Comparison of ENCODE assay signal across 22 cellular contexts in genomic region chr1:33288976-33289857, GRCh38. TPM values are rescaled to one million over a fixed set of nuclear protein-coding genes. Genes with fewer than 3 reads are reported as not detected.
DNase-seq lines count a peak whose midpoint lies in the region; ATAC-seq and TF ChIP-seq lines count a peak whose summit lies in the region.
"Had no signal": no experiment of that assay in that cellular context is flagged by ENCODE, and none has a peak within 500 bp of the region (broad histone marks: within the 10 kb centered on the region; RNA-seq: fewer than 3 reads in every experiment).

No MANE protein-coding gene starts in this region.

- H3K4ac ChIP-seq in mesenchymal stem cell (ENCODE audit: low read depth in 1 of 2, low read length in 2 of 2): no peak overlapping the region

- no peak for ATAC-seq in RWPE2 (ENCODE audit: low read depth)
- ATAC-seq: activated T-helper 17 cell treated with anti-CD3 and anti-CD28 coated beads, Interleukin-2, amount 50 U/mL, for 72 hours; left lung; mucosa of descending colon had no signal

- DNase-seq in RWPE2 (ENCODE audit: low spot score) (peak; percentile 49), coronary artery (ENCODE audit: low spot score) (no peak), mesenchymal stem cell (no peak), NCI-H2171 (lab: John Stamatoyannopoulos, UW) (no peak), NCI-H345 (lab: John Stamatoyannopoulos, UW) (no peak), cortex of kidney (lab: John Stamatoyannopoulos, UW) (no peak)
- DNase-seq in stimulated activated CD4-positive, alpha-beta T cell treated with anti-CD3 and anti-CD28 coated beads, Interleukin-4, amount 100 ng/mL, for 24 hours: no peak
- DNase-seq: activated CD4-positive, alpha-beta T cell treated with anti-CD3 and anti-CD28 coated beads, Interleukin-2, amount 50 U/mL, for 1 hour; brain microvascular endothelial cell; H7; IMR-90; mucosa of descending colon; NCI-H1105 treated with DMSO at 0.1 percent for 48 hours; NCI-H524; occipital lobe; SK-N-SH; WERI-Rb-1 had no signal

- H3K4me1 ChIP-seq in RWPE2 (ENCODE audit: insufficient read depth, poor library complexity, severe bottlenecking) (no peaks in the 10 kb centered on the region), mesenchymal stem cell (ENCODE audit: control insufficient read depth, insufficient read depth, low read depth, low read length) (peaks cover 13% of the 10 kb centered on the region), skeletal muscle tissue (ENCODE audit: control insufficient read depth in 3 of 3, insufficient read depth in 3 of 3, low read length in 3 of 3) (peaks cover 6 to 14% (median 8%) of the 10 kb centered on the region in 3 donors)

- no peak overlapping the region for H3K14ac ChIP-seq in mesenchymal stem cell (ENCODE audit: low read length in 2 of 2)

- H4K8ac ChIP-seq in mesenchymal stem cell (ENCODE audit: low read length): no peak overlapping the region

- H3K18ac ChIP-seq in mesenchymal stem cell (ENCODE audit: low read depth in 1 of 2, low read length in 2 of 2): no peak overlapping the region

- no peak overlapping the region for H3K4me3 ChIP-seq in RWPE2 (ENCODE audit: severe bottlenecking)
- no peak overlapping the region for H3K4me3 ChIP-seq in coronary artery
- no peak overlapping the region for H3K4me3 ChIP-seq in mesenchymal stem cell (ENCODE audit: insufficient read depth in 1 of 2, low read depth in 1 of 2, low read length in 2 of 2)
- H3K4me3 ChIP-seq in skeletal muscle tissue (ENCODE audit: low read length in 3 of 3): no peak overlapping the region
- H3K4me3 ChIP-seq: left lung, mucosa of descending colon had no signal

- no peak overlapping the region for H2BK120ac ChIP-seq in mesenchymal stem cell (ENCODE audit: low read depth, low read length)

- no peak overlapping the region for H2BK15ac ChIP-seq in mesenchymal stem cell (ENCODE audit: low read depth, poor library complexity, severe bottlenecking)

- no peaks in the 10 kb centered on the region for H3K9me3 ChIP-seq in RWPE2 (ENCODE audit: severe bottlenecking)
- H3K9me3 ChIP-seq in mesenchymal stem cell (ENCODE audit: control insufficient read depth, low read length): no peaks in the 10 kb centered on the region
- H3K9me3 ChIP-seq in skeletal muscle tissue (ENCODE audit: control insufficient read depth in 3 of 3, low read length in 3 of 3): no peaks in the 10 kb centered on the region
- H3K9me3 ChIP-seq: left lung, mucosa of descending colon, SK-N-SH had no signal

- H3K4me2 ChIP-seq in mesenchymal stem cell (ENCODE audit: low read length, poor library complexity, severe bottlenecking): peak overlapping the region; percentile 8
- H3K4me2 ChIP-seq: SK-N-SH had no signal

- H3K27me3 ChIP-seq in RWPE2 (ENCODE audit: insufficient read depth, poor library complexity, severe bottlenecking): no peaks in the 10 kb centered on the region
- no peaks in the 10 kb centered on the region for H3K27me3 ChIP-seq in mesenchymal stem cell (ENCODE audit: control insufficient read depth in 1 of 2, insufficient read depth in 1 of 2, low read length in 2 of 2)
- no peaks in the 10 kb centered on the region for H3K27me3 ChIP-seq in skeletal muscle tissue (ENCODE audit: control insufficient read depth in 3 of 3, insufficient read depth in 3 of 3, low read length in 3 of 3)
- H3K27me3 ChIP-seq: brain microvascular endothelial cell, left lung had no signal

- H2AK5ac ChIP-seq in mesenchymal stem cell (ENCODE audit: low read length, severe bottlenecking): no peak overlapping the region

- TF ChIP-seq CTCF in RWPE2 (IDR thresholded peaks at IDR 0.05; ENCODE audit: poor library complexity, severe bottlenecking) (no peak), coronary artery (IDR thresholded peaks at IDR 0.05) (no peak)

- no peak overlapping the region for H2AFZ ChIP-seq in mesenchymal stem cell (ENCODE audit: low read depth, low read length)

- no peak overlapping the region for H4K91ac ChIP-seq in mesenchymal stem cell (ENCODE audit: low read length)

- H3K79me1 ChIP-seq in mesenchymal stem cell (replicated peaks; ENCODE audit: low read length, poor library complexity, severe bottlenecking): peaks cover 20% of the 10 kb centered on the region

- H3K27ac ChIP-seq in RWPE2 (ENCODE audit: poor library complexity, severe bottlenecking): no peak overlapping the region
- H3K27ac ChIP-seq in coronary artery: peak overlapping the region; percentile 76 to 84
- peak overlapping the region; percentile 7 for H3K27ac ChIP-seq in mesenchymal stem cell (ENCODE audit: low read length, poor library complexity, severe bottlenecking)
- H3K27ac ChIP-seq in skeletal muscle tissue (ENCODE audit: low read depth, low read length): no peak overlapping the region
- H3K27ac ChIP-seq: brain microvascular endothelial cell, left lung, WERI-Rb-1 had no signal

- no peak overlapping the region for H3K23ac ChIP-seq in mesenchymal stem cell (ENCODE audit: low read length in 2 of 2)

- H2BK5ac ChIP-seq in mesenchymal stem cell (ENCODE audit: low read depth, low read length, poor library complexity, severe bottlenecking): no peak overlapping the region

- WGBS in mesenchymal stem cell: 98% methylated on average over 16 of the region's 16 CpGs

- H3K9ac ChIP-seq in mesenchymal stem cell (ENCODE audit: low read length) (no peak overlapping the region), skeletal muscle tissue (ENCODE audit: low read depth in 1 of 3, low read length in 3 of 3) (peak overlapping the region in 2 of 3 donors; percentile 16 to 43)
- H3K9ac ChIP-seq: SK-N-SH had no signal

- H3K36me3 ChIP-seq in RWPE2 (ENCODE audit: low read depth): 0 out of 2 replicates have a peak, but pooled peaks cover 8% of the 10 kb centered on the region
- H3K36me3 ChIP-seq in mesenchymal stem cell (ENCODE audit: control insufficient read depth in 1 of 2, insufficient read depth in 2 of 2, low read depth in 1 of 2, low read length in 2 of 2): peaks cover 25 to 37% of the 10 kb centered on the region in 2 experiments
- peaks cover 2 to 13% (median 11%) of the 10 kb centered on the region in 3 donors for H3K36me3 ChIP-seq in skeletal muscle tissue (ENCODE audit: control insufficient read depth in 3 of 3, insufficient read depth in 3 of 3, low read length in 3 of 3)

- H2BK12ac ChIP-seq in mesenchymal stem cell (ENCODE audit: low read length in 2 of 2): no peak overlapping the region

RNA-seq across cellular contexts. Expression of gene A3GALT2, which starts 31.7 kb away (rescaled TPM):
- polyA plus RNA-seq in mesenchymal stem cell (2013, experiment 1 of 2): 0.04 TPM
- not detected for polyA plus RNA-seq in mesenchymal stem cell (2013, experiment 2 of 2)
- total RNA-seq in skeletal muscle tissue: not detected
- total RNA-seq: activated T-helper 17 cell treated with anti-CD3 and anti-CD28 coated beads, Interleukin-2, amount 50 U/mL, for 72 hours; dermis microvascular lymphatic vessel endothelial cell; H7; IMR-90; left lung; mucosa of descending colon; occipital lobe had no signal
- polyA plus RNA-seq: AG04450, IMR-90 had no signal

RNA-seq across cellular contexts. Expression of gene ZNF362, which starts 32.9 kb away (rescaled TPM):
- 28.9 TPM for polyA plus RNA-seq in mesenchymal stem cell (2013, experiment 1 of 2)
- 28.1 TPM for polyA plus RNA-seq in mesenchymal stem cell (2013, experiment 2 of 2)
- 7.3 TPM for total RNA-seq in skeletal muscle tissue

Comparison
In these comparisons a context has a peak if more than half of its experiments do, and no peak if none do; other contexts are left out.
1. H3K27ac ChIP-seq: peak in coronary artery (2 of 2) and mesenchymal stem cell (single experiment); none in RWPE2 (single experiment) and skeletal muscle tissue (single experiment).